In the genomic region with DNA sequence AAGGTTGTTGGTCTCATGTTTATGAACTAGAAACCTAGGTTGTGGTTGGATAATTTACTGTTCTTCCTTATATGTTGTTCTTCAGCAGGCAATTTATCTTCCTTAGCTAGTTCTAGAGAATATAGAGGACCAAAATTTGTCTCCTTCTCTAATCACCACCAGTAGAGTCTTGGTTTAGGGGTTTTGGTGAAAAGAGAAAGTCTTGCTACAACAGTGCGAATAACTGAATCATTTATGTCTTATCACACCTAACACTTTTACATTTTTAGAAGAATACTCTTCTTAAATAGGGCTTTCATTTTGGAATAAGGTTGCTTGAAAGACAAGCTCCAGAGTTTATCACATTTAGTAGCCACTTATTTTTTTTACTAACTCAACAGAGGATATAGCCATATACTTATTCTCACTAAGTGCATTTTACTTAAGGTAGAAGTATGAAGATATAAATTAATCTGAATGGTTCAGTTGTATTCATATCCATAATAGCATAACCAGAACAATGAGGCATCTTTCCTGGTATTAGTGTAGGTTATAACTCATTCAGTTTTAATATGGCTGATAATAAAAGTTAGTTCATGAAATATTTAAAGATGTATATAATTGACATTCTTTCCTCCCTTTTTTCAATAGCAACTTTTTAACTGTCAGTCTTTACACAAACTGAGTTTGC, we compare ENCODE assay signal across 22 cellular contexts.
"Had no signal": no experiment of that assay in that cellular context is flagged by ENCODE, and none has a peak within 500 bp of the region (broad histone marks: within the 10 kb centered on the region; RNA-seq: fewer than 3 reads in every experiment).

No MANE protein-coding gene starts in this region.

- ATAC-seq: left cardiac atrium; naive thymus-derived CD8-positive, alpha-beta T cell; sciatic nerve; SK-N-SH treated with all-trans-retinoic acid at 6 μM for 48 hours; stimulated activated memory B cell treated with anti-CD40 and anti-IgM and Interleukin-4, amounts not matched to agents 10 μg/mL and 1 μg/mL and 100 μg/mL, for 72 hours had no signal

- DNase-seq: activated CD4-positive, alpha-beta T cell treated with anti-CD3 and anti-CD28 coated beads, Interleukin-2, amount 50 U/mL, for 1 hour; activated gamma-delta T cell; aorta; brain microvascular endothelial cell; colonic mucosa; endodermal cell; foreskin fibroblast; left cardiac atrium; mesenchymal stem cell; naive thymus-derived CD8-positive, alpha-beta T cell; stimulated activated CD4-positive, alpha-beta T cell treated with anti-CD3 and anti-CD28 coated beads, Interleukin-4, amount 100 ng/mL, for 24 hours; T-helper 1 cell; T1000; thyroid gland had no signal

- H3K27me3 Mint-ChIP-seq: central memory CD8-positive, alpha-beta T cell; stimulated activated memory B cell treated with anti-CD40 and anti-IgM and Interleukin-4, amounts not matched to agents 10 μg/mL and 1 μg/mL and 100 μg/mL, for 72 hours had no signal

- H3K9me3 ChIP-seq: colonic mucosa, neutrophil, thyroid gland had no signal

- H3K79me2 ChIP-seq: parathyroid adenoma had no signal

- H2AFZ ChIP-seq: parathyroid adenoma had no signal

- H3K4me1 ChIP-seq: colonic mucosa, parathyroid adenoma, thyroid gland had no signal

- H3K27ac Mint-ChIP-seq: endodermal cell; stimulated activated memory B cell treated with anti-CD40 and anti-IgM and Interleukin-4, amounts not matched to agents 10 μg/mL and 1 μg/mL and 100 μg/mL, for 72 hours had no signal

- H3K27me3 ChIP-seq: brain microvascular endothelial cell, colonic mucosa, neutrophil, thyroid gland had no signal

- H3K4me3 ChIP-seq: colonic mucosa, smooth muscle cell, thyroid gland had no signal

- H3K9ac ChIP-seq: parathyroid adenoma had no signal

- H3K9me3 Mint-ChIP-seq: central memory CD8-positive, alpha-beta T cell; endodermal cell; naive thymus-derived CD8-positive, alpha-beta T cell; stimulated activated memory B cell treated with anti-CD40 and anti-IgM and Interleukin-4, amounts not matched to agents 10 μg/mL and 1 μg/mL and 100 μg/mL, for 72 hours had no signal

- H3K36me3 ChIP-seq: colonic mucosa, thyroid gland had no signal

- H3K27ac ChIP-seq: brain microvascular endothelial cell, colonic mucosa, epithelial cell of prostate, neutrophil, parathyroid adenoma, thyroid gland had no signal

- H3K4me2 ChIP-seq: smooth muscle cell had no signal

- H3K4me3 Mint-ChIP-seq: central memory CD8-positive, alpha-beta T cell; endodermal cell; stimulated activated memory B cell treated with anti-CD40 and anti-IgM and Interleukin-4, amounts not matched to agents 10 μg/mL and 1 μg/mL and 100 μg/mL, for 72 hours had no signal
